Comparison of ENCODE assay signal across 18 cellular contexts in genomic region chr18:13623871-13624270, GRCh38.
A peak's percentile ranks its signal among the peaks of the same experiment; 100 is the strongest.
DNase-seq lines count a peak whose midpoint lies in the region; ATAC-seq and TF ChIP-seq lines count a peak whose summit lies in the region.
"Had no signal": no experiment of that assay in that cellular context is flagged by ENCODE, and none has a peak within 500 bp of the region (broad histone marks: within the 10 kb centered on the region; RNA-seq: fewer than 3 reads in every experiment).

No MANE protein-coding gene starts in this region.

- no peaks in the 10 kb centered on the region for H3K9me3 ChIP-seq in BLaER1 treated with 17β-estradiol and CSF1 and Interleukin-3, amounts not matched to agents 10 nM and 100 nM (replicated peaks in 1 of 11)
- H3K9me3 ChIP-seq in OCI-LY1 (ENCODE audit: low read length) = no peaks in the 10 kb centered on the region
- H3K9me3 ChIP-seq: Caco-2, HAP-1 had no signal

- peak overlapping the region; percentile 17 to 98 (median 60); a peak in 16 of 22 replicates for H3K4me2 ChIP-seq in BLaER1 treated with 17β-estradiol and CSF1 and Interleukin-3, amounts not matched to agents 10 nM and 100 nM
- no peak overlapping the region; the same call in 1 of the 2 replicates for H3K4me2 ChIP-seq in OCI-LY1 (ENCODE audit: low read length)

- H3K4me3 ChIP-seq in BLaER1 treated with 17β-estradiol and CSF1 and Interleukin-3, amounts not matched to agents 10 nM and 100 nM = no peak overlapping the region; a peak in 1 of 20 replicates
- H3K4me3 ChIP-seq in OCI-LY1 (ENCODE audit: low read depth, low read length, poor library complexity, severe bottlenecking) = no peak overlapping the region
- H3K4me3 ChIP-seq in dorsolateral prefrontal cortex = peak overlapping the region in 6 of 59 donors; percentile 0 to 30 (median 22)
- H3K4me3 ChIP-seq: HAP-1 had no signal

- peaks cover 7 to 96% (median 35%) of the 10 kb centered on the region in 11 experiments; a peak in 19 of 22 replicates for H4K20me1 ChIP-seq in BLaER1 treated with 17β-estradiol and CSF1 and Interleukin-3, amounts not matched to agents 10 nM and 100 nM
- no peaks in the 10 kb centered on the region for H4K20me1 ChIP-seq in OCI-LY1 (ENCODE audit: insufficient read depth, low read length)

- H3F3A ChIP-seq in OCI-LY1 (ENCODE audit: insufficient read depth, low read length) = no peaks in the 10 kb centered on the region

- H3K9me2 ChIP-seq in OCI-LY1 (ENCODE audit: low read depth, low read length) = no peaks in the 10 kb centered on the region

- no peak for ATAC-seq in GM19395 (IDR thresholded peaks at IDR 0.05; ENCODE audit: unreplicated experiment)

- H3K9ac ChIP-seq in BLaER1 treated with 17β-estradiol and CSF1 and Interleukin-3, amounts not matched to agents 10 nM and 100 nM = peak overlapping the region in 3 of 11 experiments; percentile 28 to 60 (median 40); a peak in 5 of 22 replicates
- H3K9ac ChIP-seq in OCI-LY1 (ENCODE audit: low read length) = no peak overlapping the region

- peaks cover 0 to 49% (median 18%) of the 10 kb centered on the region in 11 experiments; a peak in 12 of 22 replicates for H3K36me3 ChIP-seq in BLaER1 treated with 17β-estradiol and CSF1 and Interleukin-3, amounts not matched to agents 10 nM and 100 nM
- peaks cover 85% of the 10 kb centered on the region for H3K36me3 ChIP-seq in OCI-LY1 (ENCODE audit: insufficient read depth, low read length)
- H3K36me3 ChIP-seq: HAP-1 had no signal

- H3K79me2 ChIP-seq in OCI-LY1 (ENCODE audit: insufficient read depth, low read length) = peaks cover 28% of the 10 kb centered on the region

- H3K27me3 ChIP-seq in BLaER1 treated with 17β-estradiol and CSF1 and Interleukin-3, amounts not matched to agents 10 nM and 100 nM = peaks cover 0 to 12% (median 0%) of the 10 kb centered on the region in 11 experiments; a peak in 4 of 22 replicates
- no peaks in the 10 kb centered on the region for H3K27me3 ChIP-seq in OCI-LY1 (ENCODE audit: insufficient read depth, low read length)
- H3K27me3 ChIP-seq in dorsolateral prefrontal cortex = no peaks in the 10 kb centered on the region

- peak overlapping the region in 4 of 11 experiments; percentile 22 to 57 (median 40); a peak in 6 of 22 replicates for H3K27ac ChIP-seq in BLaER1 treated with 17β-estradiol and CSF1 and Interleukin-3, amounts not matched to agents 10 nM and 100 nM
- H3K27ac ChIP-seq in OCI-LY1 (ENCODE audit: low read depth, low read length, poor library complexity, severe bottlenecking) = peak overlapping the region; percentile 50
- peak overlapping the region; percentile 58 to 99 (median 93) for H3K27ac ChIP-seq in dorsolateral prefrontal cortex
- H3K27ac ChIP-seq: C4-2B had no signal

- no peak overlapping the region for H2AFZ ChIP-seq in OCI-LY1 (ENCODE audit: low read length)

- DNase-seq in dorsolateral prefrontal cortex (peak in 1 of 10 donors; percentile 66), pons (ENCODE audit: low spot score) (peak; percentile 78), NOMO-1 treated with dmso at 0.1 percent for 144 hours (lab: John Stamatoyannopoulos, UW; ENCODE audit: unreplicated experiment) (no peak), NCI-H1092 treated with DMSO at 0.1 percent for 48 hours (lab: John Stamatoyannopoulos, UW) (no peak), NCI-H446 (lab: John Stamatoyannopoulos, UW) (no peak)
- DNase-seq: Caco-2; NCI-H1105 treated with DMSO at 0.1 percent for 48 hours; NCI-H1694 treated with DMSO at 0.1 percent for 48 hours; NCI-H510A; NCI-H748 treated with DMSO at 0.1 percent for 48 hours; NK-92 treated with Interleukin-12 subunit alpha and Interleukin-12 subunit beta, amount 100 ng/mL, for 24 hours; OCI-M1; Right ventricle myocardium superior had no signal

- H3K4me1 ChIP-seq in BLaER1 treated with 17β-estradiol and CSF1 and Interleukin-3, amounts not matched to agents 10 nM and 100 nM = peaks cover 64 to 99% (median 97%) of the 10 kb centered on the region in 10 experiments
- peaks cover 78% of the 10 kb centered on the region for H3K4me1 ChIP-seq in OCI-LY1 (ENCODE audit: insufficient read depth, low read length, severe bottlenecking)
- H3K4me1 ChIP-seq: Caco-2, HAP-1 had no signal

- no peak for TF ChIP-seq CTCF in OCI-LY1 (IDR thresholded peaks at IDR 0.05; ENCODE audit: low read length)
- peak in 1 of 56 donors; percentile 11 for TF ChIP-seq CTCF in dorsolateral prefrontal cortex (IDR thresholded peaks at IDR 0.05 in 54 of 56, conservative IDR thresholded peaks at IDR 0.05 in 2 of 56; ENCODE audit: low read depth in 1 of 56, partially characterized antibody in 56 of 56)

- intact Hi-C loops in dorsolateral prefrontal cortex (cut with DNase I) = no loop called here
